Comparison of ENCODE assay signal across 8 cellular contexts in the genomic region with DNA sequence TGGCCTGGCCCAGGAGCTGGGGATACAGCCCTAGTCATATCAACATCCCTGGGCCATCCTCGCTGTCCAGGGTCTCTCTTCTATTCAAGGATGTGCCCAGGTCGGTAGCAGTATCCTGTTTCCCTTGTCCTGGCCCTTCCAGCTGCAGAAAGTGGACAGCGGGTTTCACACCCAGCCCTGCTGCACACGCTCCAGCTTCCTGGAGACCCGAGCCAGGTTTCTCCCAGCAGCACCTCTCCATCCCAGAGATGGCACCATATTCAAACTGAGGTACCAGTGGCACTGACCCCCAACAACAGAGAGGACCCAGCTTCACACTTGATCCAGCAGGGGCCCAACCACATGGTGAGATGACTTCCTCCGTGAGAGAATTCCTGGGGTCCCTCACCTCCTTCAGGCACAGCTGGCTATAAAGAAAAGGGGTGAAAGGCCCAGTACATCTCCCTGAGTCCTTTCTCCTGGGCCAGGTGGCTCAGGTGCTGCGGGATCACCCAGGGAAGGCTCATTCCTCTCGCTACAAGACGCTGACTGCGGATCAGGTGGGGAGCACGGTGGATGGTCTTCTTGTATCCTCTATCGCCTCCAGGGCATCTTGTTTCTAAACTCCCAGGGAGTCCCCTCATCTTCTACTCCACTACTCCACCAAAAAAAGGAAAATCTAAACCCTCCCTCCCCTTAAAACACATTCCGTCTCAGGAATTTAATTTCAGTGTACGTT. TPM values are rescaled to one million over a fixed set of nuclear protein-coding genes. Genes with fewer than 3 reads are reported as not detected.
DNase-seq lines count a peak whose midpoint lies in the region; ATAC-seq and TF ChIP-seq lines count a peak whose summit lies in the region.

No MANE protein-coding gene starts in this region.

- H3K36me3 ChIP-seq in BE2C (no peaks in the 10 kb centered on the region), Panc1 (ENCODE audit: control insufficient read depth, insufficient read depth, low read length) (no peaks in the 10 kb centered on the region; the same call in 1 of the 2 replicates), neuronal stem cell (replicated peaks in 1 of 2; ENCODE audit: control insufficient read depth in 2 of 2, insufficient read depth in 2 of 2, low read length in 2 of 2) (peaks cover 0 to 10% of the 10 kb centered on the region in 2 donors)

- no peak overlapping the region for H3K4ac ChIP-seq in neuronal stem cell (ENCODE audit: low read length)

- no peak overlapping the region for H3K23ac ChIP-seq in neuronal stem cell (ENCODE audit: low read depth, low read length, poor library complexity)

- peak overlapping the region; percentile 68 for H2BK15ac ChIP-seq in neuronal stem cell (ENCODE audit: low read length)

- H3K27me3 ChIP-seq in BE2C (peaks cover 4% of the 10 kb centered on the region), Panc1 (ENCODE audit: control insufficient read depth, insufficient read depth, low read length) (no peaks in the 10 kb centered on the region), neuronal stem cell (ENCODE audit: control insufficient read depth in 3 of 3, insufficient read depth in 3 of 3, low read depth in 1 of 3, low read length in 3 of 3) (peaks cover 0 to 13% (median 0%) of the 10 kb centered on the region in 3 experiments)

- DNase-seq in BE2C, result no peak
- DNase-seq in Panc1 (ENCODE audit: low read depth, low spot score), result no peak
- DNase-seq in epithelial cell of prostate (ENCODE audit: low read depth, low spot score), result no peak
- DNase-seq in neuronal stem cell (ENCODE audit: low spot score), result no peak
- no peak for DNase-seq in stimulated activated CD4-positive, alpha-beta T cell treated with anti-CD3 and anti-CD28 coated beads, Interleukin-12 subunit alpha, Interleukin-12 subunit beta, amount 100 ng/mL, for 4 hours
- DNase-seq in NCI-H1092 treated with DMSO at 0.1 percent for 48 hours (lab: John Stamatoyannopoulos, UW), result no peak
- DNase-seq in NCI-H510A treated with DMSO at 0.1 percent for 48 hours (lab: John Stamatoyannopoulos, UW), result no peak

- no peak overlapping the region for H4K8ac ChIP-seq in neuronal stem cell (ENCODE audit: low read depth, low read length)

- no peak overlapping the region for H3K14ac ChIP-seq in neuronal stem cell (ENCODE audit: low read length)

- no peak for TF ChIP-seq CTCF in BE2C (IDR thresholded peaks at IDR 0.05; ENCODE audit: low read depth, low read length)
- TF ChIP-seq CTCF in Panc1 (IDR thresholded peaks at IDR 0.05), result no peak

- peak overlapping the region; percentile 97 for H3K4me2 ChIP-seq in neuronal stem cell (ENCODE audit: insufficient read depth, low read length, poor library complexity, severe bottlenecking)

- peak overlapping the region; percentile 98 for H3K27ac ChIP-seq in Panc1 (ENCODE audit: low read length)
- H3K27ac ChIP-seq in epithelial cell of prostate, result peak overlapping the region; percentile 66
- H3K27ac ChIP-seq in neuronal stem cell (replicated peaks; ENCODE audit: low read length), result no peak overlapping the region

- H2BK12ac ChIP-seq in neuronal stem cell (ENCODE audit: low read length), result no peak overlapping the region

- peak overlapping the region; percentile 76 for H2AFZ ChIP-seq in neuronal stem cell (ENCODE audit: low read length)

- POLR2A ChIA-PET in Panc1 (lab: Charles Lee), result interaction anchor here (0.7 to 0.8 kb wide), 2 partner anchors 14 to 33 kb away, joined by 3 to 4 read pairs; no protein-coding TSS in a partner anchor

- no peak overlapping the region for H3K9ac ChIP-seq in neuronal stem cell (ENCODE audit: low read depth, low read length, poor library complexity)

- no peaks in the 10 kb centered on the region for H3K9me3 ChIP-seq in BE2C
- no peaks in the 10 kb centered on the region for H3K9me3 ChIP-seq in Panc1 (ENCODE audit: control insufficient read depth, insufficient read depth, low read depth, low read length)
- no peaks in the 10 kb centered on the region for H3K9me3 ChIP-seq in neuronal stem cell (replicated peaks in 1 of 2; ENCODE audit: control insufficient read depth in 2 of 2, insufficient read depth in 1 of 2, low read depth in 1 of 2, low read length in 2 of 2)

- in situ Hi-C loops in Panc1 (cut with HindIII; ENCODE audit: low pct_unique_long_range_greater_than_20kb, low sequenced_read_pairs), result no loop called here

- peak overlapping the region; percentile 65 for H3K4me3 ChIP-seq in BE2C (ENCODE audit: low read depth, low read length)
- peak overlapping the region; percentile 71 to 73 for H3K4me3 ChIP-seq in Panc1 (ENCODE audit: low read depth in 2 of 2, low read length in 2 of 2)
- H3K4me3 ChIP-seq in neuronal stem cell (ENCODE audit: low read length in 2 of 2), result peak overlapping the region; percentile 70 to 80

- CTCF ChIA-PET in Panc1 (lab: Charles Lee), result interaction anchor here (0.8 kb wide), 1 partner anchor 94 kb away, joined by 4 read pairs; no protein-coding TSS in a partner anchor

- H2BK120ac ChIP-seq in neuronal stem cell (ENCODE audit: low read depth, low read length), result no peak overlapping the region

- intact Hi-C loops in Panc1 (cut with micrococcal nuclease; ENCODE audit: unreplicated experiment), result no loop called here

- H3K79me1 ChIP-seq in neuronal stem cell (ENCODE audit: low read depth, low read length), result peaks cover 2% of the 10 kb centered on the region

- H2BK5ac ChIP-seq in neuronal stem cell (ENCODE audit: low read length), result no peak overlapping the region

- peak overlapping the region; percentile 53 for H3K18ac ChIP-seq in neuronal stem cell (ENCODE audit: low read length)

- BruUV-seq in Panc1 (replicated peaks; lab: Mats Ljungman, UMichigan), result no TSS peak

- H3K4me1 ChIP-seq in BE2C (peaks cover 2% of the 10 kb centered on the region; the same call in 1 of the 2 replicates), Panc1 (ENCODE audit: control insufficient read depth, insufficient read depth, low read length) (peaks cover 76% of the 10 kb centered on the region), neuronal stem cell (ENCODE audit: control insufficient read depth in 2 of 2, insufficient read depth in 1 of 2, low read depth in 1 of 2, low read length in 2 of 2) (peaks cover 26 to 37% of the 10 kb centered on the region in 2 donors)

- H2AK5ac ChIP-seq in neuronal stem cell (ENCODE audit: low read depth, low read length), result peak overlapping the region; percentile 84

- ATAC-seq in Panc1 (no peak), HG02759 (IDR thresholded peaks at IDR 0.05; ENCODE audit: unreplicated experiment) (no peak)

- no peak overlapping the region for H4K91ac ChIP-seq in neuronal stem cell (ENCODE audit: low read depth, low read length, poor library complexity)

- no CpG with 5 or more reads among the region's 14 CpGs for WGBS in neuronal stem cell (ENCODE audit: extremely low coverage in 2 of 2, insufficient read length in 2 of 2, insufficient replicate concordance in 1 of 2), 2 donors

RNA-seq across cellular contexts. Expression of gene CUEDC1, which starts 1.4 kb away (rescaled TPM):
- 19.9 TPM for polyA plus RNA-seq in BE2C (2012; ENCODE audit: insufficient read depth, insufficient read length, low read depth)
- 103 TPM for total RNA-seq in Panc1 (2021; ENCODE audit: unreplicated experiment)
- polyA plus RNA-seq in Panc1 (2012; ENCODE audit: insufficient read length), result 107 TPM
- 23.4 TPM for polyA plus RNA-seq in neuronal stem cell (2013, experiment 1 of 2)
- polyA plus RNA-seq in neuronal stem cell (2013, experiment 2 of 2), result 22.7 TPM

RNA-seq across cellular contexts. Expression of gene VEZF1, which starts 34.2 kb away (rescaled TPM):
- polyA plus RNA-seq in BE2C (2012; ENCODE audit: insufficient read depth, insufficient read length, low read depth), result 58.5 TPM
- total RNA-seq in Panc1 (2021; ENCODE audit: unreplicated experiment), result 73.5 TPM
- 50.1 TPM for polyA plus RNA-seq in Panc1 (2012; ENCODE audit: insufficient read length)
- polyA plus RNA-seq in neuronal stem cell (2013, experiment 1 of 2), result 83.0 TPM
- 85.4 TPM for polyA plus RNA-seq in neuronal stem cell (2013, experiment 2 of 2)

RNA-seq across cellular contexts. Expression of gene SRSF1, which starts 53.2 kb away (rescaled TPM):
- 266 TPM for polyA plus RNA-seq in BE2C (2012; ENCODE audit: insufficient read depth, insufficient read length, low read depth)
- total RNA-seq in Panc1 (2021; ENCODE audit: unreplicated experiment), result 362 TPM
- 307 TPM for polyA plus RNA-seq in Panc1 (2012; ENCODE audit: insufficient read length)
- polyA plus RNA-seq in neuronal stem cell (2013, experiment 1 of 2), result 212 TPM
- 227 TPM for polyA plus RNA-seq in neuronal stem cell (2013, experiment 2 of 2)
